1 cellular context compared by ENCODE assay signal in genomic region chr6:136628996-136629395, GRCh38.
A peak's percentile ranks its signal among the peaks of the same experiment; 100 is the strongest.
TF ChIP-seq lines count a peak whose summit lies in the region.

No MANE protein-coding gene starts in this region.

TF ChIP-seq in endothelial cell of umbilical vein, 7 proteins besides CTCF, POLR2A, EP300 and RAD21:
- TF ChIP-seq FOS (IDR thresholded peaks at IDR 0.05; ENCODE audit: borderline replicate concordance, insufficient read depth, low read length) (peak; percentile 16), JUN (IDR thresholded peaks at IDR 0.05; ENCODE audit: borderline replicate concordance, insufficient read depth, insufficient read length, low read depth) (peak; percentile 30), GATA2 (IDR thresholded peaks at IDR 0.05; ENCODE audit: insufficient read depth, insufficient read length, low read depth, low read length) (no peak)
